ENCODE assay signal across 1 cellular context in genomic region chr22:33114570-33114969, GRCh38.
TF ChIP-seq lines count a peak whose summit lies in the region.

No MANE protein-coding gene starts in this region.

TF ChIP-seq in SK-N-SH, 30 proteins besides CTCF, POLR2A, EP300 and RAD21 (continued from another document):
- TF ChIP-seq YY1 (IDR thresholded peaks at IDR 0.05; ENCODE audit: low read depth) (no peak), TCF12 (IDR thresholded peaks at IDR 0.05) (peak; percentile 27; the same call in 1 of the 2 replicates), RCOR1 (IDR thresholded peaks at IDR 0.05; ENCODE audit: low read length) (peak; percentile 94), MAX (IDR thresholded peaks at IDR 0.05; ENCODE audit: low read depth) (no peak), TEAD4 (IDR thresholded peaks at IDR 0.05; ENCODE audit: borderline replicate concordance, insufficient read depth) (no peak), POLR2AphosphoS5 (IDR thresholded peaks at IDR 0.05; ENCODE audit: low read depth, low read length) (no peak), FOXM1 (IDR thresholded peaks at IDR 0.05; ENCODE audit: low read depth) (no peak), CHD2 (IDR thresholded peaks at IDR 0.05; ENCODE audit: low read length, partially characterized antibody) (peak; percentile 68), SMC3 (IDR thresholded peaks at IDR 0.05; ENCODE audit: low read depth, low read length) (no peak), TAF1 (IDR thresholded peaks at IDR 0.05; ENCODE audit: borderline replicate concordance, low read depth, low read length) (no peak), FOSL2 (IDR thresholded peaks at IDR 0.05; ENCODE audit: borderline replicate concordance, low read depth) (no peak), NFIC (IDR thresholded peaks at IDR 0.05; ENCODE audit: borderline replicate concordance) (no peak), MEF2A (IDR thresholded peaks at IDR 0.05; ENCODE audit: borderline replicate concordance, low read depth) (no peak), RXRA (IDR thresholded peaks at IDR 0.05; ENCODE audit: borderline replicate concordance, low read depth) (no peak), RFX5 (IDR thresholded peaks at IDR 0.05; ENCODE audit: low read length) (no peak), NRF1 (IDR thresholded peaks at IDR 0.05; ENCODE audit: low read depth, low read length) (no peak), SIN3A (IDR thresholded peaks at IDR 0.05; ENCODE audit: borderline replicate concordance, low read depth, low read length) (no peak), GATA2 (CRISPR knock-in tag; IDR thresholded peaks at IDR 0.05) (peak; percentile 99), GABPA (IDR thresholded peaks at IDR 0.05; ENCODE audit: low read depth) (no peak), EZH2phosphoT487 (IDR thresholded peaks at IDR 0.05; ENCODE audit: borderline replicate concordance, low read depth) (no peak), MXI1 (IDR thresholded peaks at IDR 0.05; ENCODE audit: low read depth, low read length) (no peak)
- TF ChIP-seq, protein P1, sequence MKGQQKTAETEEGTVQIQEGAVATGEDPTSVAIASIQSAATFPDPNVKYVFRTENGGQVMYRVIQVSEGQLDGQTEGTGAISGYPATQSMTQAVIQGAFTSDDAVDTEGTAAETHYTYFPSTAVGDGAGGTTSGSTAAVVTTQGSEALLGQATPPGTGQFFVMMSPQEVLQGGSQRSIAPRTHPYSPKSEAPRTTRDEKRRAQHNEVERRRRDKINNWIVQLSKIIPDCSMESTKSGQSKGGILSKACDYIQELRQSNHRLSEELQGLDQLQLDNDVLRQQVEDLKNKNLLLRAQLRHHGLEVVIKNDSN (IDR thresholded peaks at IDR 0.05; ENCODE audit: borderline replicate concordance, low read depth): no peak
- TF ChIP-seq, protein P2, sequence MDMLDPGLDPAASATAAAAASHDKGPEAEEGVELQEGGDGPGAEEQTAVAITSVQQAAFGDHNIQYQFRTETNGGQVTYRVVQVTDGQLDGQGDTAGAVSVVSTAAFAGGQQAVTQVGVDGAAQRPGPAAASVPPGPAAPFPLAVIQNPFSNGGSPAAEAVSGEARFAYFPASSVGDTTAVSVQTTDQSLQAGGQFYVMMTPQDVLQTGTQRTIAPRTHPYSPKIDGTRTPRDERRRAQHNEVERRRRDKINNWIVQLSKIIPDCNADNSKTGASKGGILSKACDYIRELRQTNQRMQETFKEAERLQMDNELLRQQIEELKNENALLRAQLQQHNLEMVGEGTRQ (IDR thresholded peaks at IDR 0.05; ENCODE audit: borderline replicate concordance, low read depth, low read length): no peak
